Comparison of ENCODE assay signal across 15 cellular contexts in genomic region chr6:31351734-31352496, GRCh38. TPM values are rescaled to one million over a fixed set of nuclear protein-coding genes. Genes with fewer than 3 reads are reported as not detected.
DNase-seq lines count a peak whose midpoint lies in the region; ATAC-seq and TF ChIP-seq lines count a peak whose summit lies in the region.
"Had no signal": no experiment of that assay in that cellular context is flagged by ENCODE, and none has a peak within 500 bp of the region (broad histone marks: within the 10 kb centered on the region; RNA-seq: fewer than 3 reads in every experiment).

No MANE protein-coding gene starts in this region.

- H3K36me3 Mint-ChIP-seq in activated naive CD4-positive, alpha-beta T cell treated with anti-CD3 and anti-CD28 coated beads, Interleukin-2, amount 50 U/mL, for 24 hours, result peaks cover 24% of the 10 kb centered on the region
- H3K36me3 Mint-ChIP-seq in dendritic cell treated with granulocyte-macrophage colony-stimulating factor and Interleukin-4, amounts not matched to agents 40 ng/mL and 50 ng/mL, for 4 days (ENCODE audit: low read depth), result peaks cover 49% of the 10 kb centered on the region
- peaks cover 30% of the 10 kb centered on the region for H3K36me3 Mint-ChIP-seq in stimulated activated naive CD8-positive, alpha-beta T cell treated with anti-CD3 and anti-CD28 coated beads, Interleukin-15, Interleukin-2, amounts not matched to agents 100 ng/mL and 50 ng/mL, for 24 hours (ENCODE audit: low read depth)
- H3K36me3 Mint-ChIP-seq in glutamatergic neuron (ENCODE audit: unreplicated experiment), result no peaks in the 10 kb centered on the region

- in situ Hi-C loops in gastrocnemius medialis (cut with MboI; ENCODE audit: low sequenced_read_pairs in 4 of 4), result loop anchor here in 2 of 4 donors (5.0 to 10.0 kb wide), 2 partner anchors 77 to 85 kb away; partner anchors contain the start of gene HLA-C (in 1 of the 2)

- H3K27ac ChIP-seq in gastrocnemius medialis, result no peak overlapping the region
- H3K27ac ChIP-seq: pancreas, skin epidermis had no signal

- peak overlapping the region; percentile 97 for H3K4me3 Mint-ChIP-seq in activated naive CD4-positive, alpha-beta T cell treated with anti-CD3 and anti-CD28 coated beads, Interleukin-2, amount 50 U/mL, for 24 hours
- no peak overlapping the region for H3K4me3 Mint-ChIP-seq in dendritic cell treated with granulocyte-macrophage colony-stimulating factor and Interleukin-4, amounts not matched to agents 40 ng/mL and 50 ng/mL, for 4 days
- H3K4me3 Mint-ChIP-seq in stimulated activated naive CD8-positive, alpha-beta T cell treated with anti-CD3 and anti-CD28 coated beads, Interleukin-15, Interleukin-2, amounts not matched to agents 100 ng/mL and 50 ng/mL, for 24 hours, result peak overlapping the region; percentile 12
- no peak overlapping the region for H3K4me3 Mint-ChIP-seq in glutamatergic neuron (ENCODE audit: unreplicated experiment)

- TF ChIP-seq CTCF in glutamatergic neuron (IDR thresholded peaks at IDR 0.05; ENCODE audit: partially characterized antibody, unreplicated experiment), result no peak
- TF ChIP-seq CTCF in gastrocnemius medialis (IDR thresholded peaks at IDR 0.05 in 4 of 5, conservative IDR thresholded peaks at IDR 0.05 in 1 of 5), result no peak

- H3K27ac Mint-ChIP-seq in activated naive CD4-positive, alpha-beta T cell treated with anti-CD3 and anti-CD28 coated beads, Interleukin-2, amount 50 U/mL, for 24 hours, result peak overlapping the region; percentile 78
- peak overlapping the region; percentile 12 for H3K27ac Mint-ChIP-seq in dendritic cell treated with granulocyte-macrophage colony-stimulating factor and Interleukin-4, amounts not matched to agents 40 ng/mL and 50 ng/mL, for 4 days
- H3K27ac Mint-ChIP-seq in stimulated activated naive CD8-positive, alpha-beta T cell treated with anti-CD3 and anti-CD28 coated beads, Interleukin-15, Interleukin-2, amounts not matched to agents 100 ng/mL and 50 ng/mL, for 24 hours, result peak overlapping the region; percentile 18
- H3K27ac Mint-ChIP-seq in glutamatergic neuron (ENCODE audit: unreplicated experiment), result no peak overlapping the region

- no peak for ATAC-seq in gastrocnemius medialis
- ATAC-seq: K562, pancreas had no signal

- intact Hi-C loops in dendritic cell treated with granulocyte-macrophage colony-stimulating factor and Interleukin-4, amounts not matched to agents 40 ng/mL and 50 ng/mL, for 4 days (cut with micrococcal nuclease), result no loop called here
- intact Hi-C loops in gastrocnemius medialis (cut with DNase I; ENCODE audit: low total_unique reads), result no loop called here

- no peaks in the 10 kb centered on the region for H3K9me3 ChIP-seq in gastrocnemius medialis
- H3K9me3 ChIP-seq: pancreas had no signal

- no peak for DNase-seq in activated naive CD4-positive, alpha-beta T cell (lab: John Stamatoyannopoulos, UW)
- peak; percentile 21 for DNase-seq in T-helper 9 cell
- no peak for DNase-seq in glutamatergic neuron
- DNase-seq in gastrocnemius medialis, result no peak
- no peak for DNase-seq in NCI-H1105 treated with DMSO at 0.1 percent for 48 hours (lab: John Stamatoyannopoulos, UW)
- DNase-seq: activated gamma-delta T cell, NCI-H1436 treated with DMSO at 0.1 percent for 48 hours, NCI-H510A, pancreas, substantia nigra had no signal

- no peaks in the 10 kb centered on the region for H3K36me3 ChIP-seq in gastrocnemius medialis
- H3K36me3 ChIP-seq: pancreas had no signal

- H3K27me3 Mint-ChIP-seq in activated naive CD4-positive, alpha-beta T cell treated with anti-CD3 and anti-CD28 coated beads, Interleukin-2, amount 50 U/mL, for 24 hours, result no peaks in the 10 kb centered on the region
- no peaks in the 10 kb centered on the region for H3K27me3 Mint-ChIP-seq in dendritic cell treated with granulocyte-macrophage colony-stimulating factor and Interleukin-4, amounts not matched to agents 40 ng/mL and 50 ng/mL, for 4 days
- no peaks in the 10 kb centered on the region for H3K27me3 Mint-ChIP-seq in stimulated activated naive CD8-positive, alpha-beta T cell treated with anti-CD3 and anti-CD28 coated beads, Interleukin-15, Interleukin-2, amounts not matched to agents 100 ng/mL and 50 ng/mL, for 24 hours
- H3K27me3 Mint-ChIP-seq in glutamatergic neuron (ENCODE audit: unreplicated experiment), result peaks cover 8% of the 10 kb centered on the region

- H3K4me3 ChIP-seq in gastrocnemius medialis, result no peak overlapping the region
- H3K4me3 ChIP-seq: K562, pancreas, skin epidermis had no signal

- H3K9me3 Mint-ChIP-seq in activated naive CD4-positive, alpha-beta T cell treated with anti-CD3 and anti-CD28 coated beads, Interleukin-2, amount 50 U/mL, for 24 hours, result no peaks in the 10 kb centered on the region
- no peaks in the 10 kb centered on the region for H3K9me3 Mint-ChIP-seq in dendritic cell treated with granulocyte-macrophage colony-stimulating factor and Interleukin-4, amounts not matched to agents 40 ng/mL and 50 ng/mL, for 4 days
- no peaks in the 10 kb centered on the region for H3K9me3 Mint-ChIP-seq in stimulated activated naive CD8-positive, alpha-beta T cell treated with anti-CD3 and anti-CD28 coated beads, Interleukin-15, Interleukin-2, amounts not matched to agents 100 ng/mL and 50 ng/mL, for 24 hours
- no peaks in the 10 kb centered on the region for H3K9me3 Mint-ChIP-seq in glutamatergic neuron (ENCODE audit: unreplicated experiment)

- no peaks in the 10 kb centered on the region for H3K4me1 ChIP-seq in gastrocnemius medialis

- peaks cover 68% of the 10 kb centered on the region for H3K4me1 Mint-ChIP-seq in activated naive CD4-positive, alpha-beta T cell treated with anti-CD3 and anti-CD28 coated beads, Interleukin-2, amount 50 U/mL, for 24 hours
- H3K4me1 Mint-ChIP-seq in dendritic cell treated with granulocyte-macrophage colony-stimulating factor and Interleukin-4, amounts not matched to agents 40 ng/mL and 50 ng/mL, for 4 days (ENCODE audit: low read depth), result peaks cover 41% of the 10 kb centered on the region
- H3K4me1 Mint-ChIP-seq in stimulated activated naive CD8-positive, alpha-beta T cell treated with anti-CD3 and anti-CD28 coated beads, Interleukin-15, Interleukin-2, amounts not matched to agents 100 ng/mL and 50 ng/mL, for 24 hours (ENCODE audit: low read depth), result peaks cover 55% of the 10 kb centered on the region
- no peaks in the 10 kb centered on the region for H3K4me1 Mint-ChIP-seq in glutamatergic neuron (ENCODE audit: low read depth, unreplicated experiment)

- TF ChIP-seq POLR2A in gastrocnemius medialis (IDR thresholded peaks at IDR 0.05), result no peak

- H3K27me3 ChIP-seq in gastrocnemius medialis, result peaks cover 0 to 3% (median 0%) of the 10 kb centered on the region in 3 donors
- H3K27me3 ChIP-seq: pancreas had no signal

RNA-seq across cellular contexts. Expression of gene HLA-B, which starts 5.1 kb away (rescaled TPM):
- total RNA-seq in glutamatergic neuron (ENCODE audit: unreplicated experiment) (11.4 TPM), gastrocnemius medialis (100 to 1,000 TPM; 182 to 300 (median 192) TPM)

RNA-seq across cellular contexts. Expression of gene MICA, which starts 51.5 kb away (rescaled TPM):
- total RNA-seq in glutamatergic neuron (ENCODE audit: unreplicated experiment) (0.42 TPM), gastrocnemius medialis (1 to 10 TPM in 3 of 4 donors, under 1 TPM in 1; 0.17 to 7.8 (median 5.0) TPM)

Comparison
In these comparisons a context has a peak if more than half of its experiments do, and no peak if none do; other contexts are left out.
1. H3K4me3 Mint-ChIP-seq: peak in activated naive CD4-positive, alpha-beta T cell treated with anti-CD3 and anti-CD28 coated beads, Interleukin-2, amount 50 U/mL, for 24 hours (single experiment) and stimulated activated naive CD8-positive, alpha-beta T cell treated with anti-CD3 and anti-CD28 coated beads, Interleukin-15, Interleukin-2, amounts not matched to agents 100 ng/mL and 50 ng/mL, for 24 hours (single experiment); none in dendritic cell treated with granulocyte-macrophage colony-stimulating factor and Interleukin-4, amounts not matched to agents 40 ng/mL and 50 ng/mL, for 4 days (single experiment) and glutamatergic neuron (single experiment).
2. RNA of gene HLA-B, which starts 5.1 kb away (total RNA-seq): 182 to 300 TPM in gastrocnemius medialis; 11.4 TPM in glutamatergic neuron (single experiment); every median in the first group is over 10 times any median in the second.